In the genomic region with DNA sequence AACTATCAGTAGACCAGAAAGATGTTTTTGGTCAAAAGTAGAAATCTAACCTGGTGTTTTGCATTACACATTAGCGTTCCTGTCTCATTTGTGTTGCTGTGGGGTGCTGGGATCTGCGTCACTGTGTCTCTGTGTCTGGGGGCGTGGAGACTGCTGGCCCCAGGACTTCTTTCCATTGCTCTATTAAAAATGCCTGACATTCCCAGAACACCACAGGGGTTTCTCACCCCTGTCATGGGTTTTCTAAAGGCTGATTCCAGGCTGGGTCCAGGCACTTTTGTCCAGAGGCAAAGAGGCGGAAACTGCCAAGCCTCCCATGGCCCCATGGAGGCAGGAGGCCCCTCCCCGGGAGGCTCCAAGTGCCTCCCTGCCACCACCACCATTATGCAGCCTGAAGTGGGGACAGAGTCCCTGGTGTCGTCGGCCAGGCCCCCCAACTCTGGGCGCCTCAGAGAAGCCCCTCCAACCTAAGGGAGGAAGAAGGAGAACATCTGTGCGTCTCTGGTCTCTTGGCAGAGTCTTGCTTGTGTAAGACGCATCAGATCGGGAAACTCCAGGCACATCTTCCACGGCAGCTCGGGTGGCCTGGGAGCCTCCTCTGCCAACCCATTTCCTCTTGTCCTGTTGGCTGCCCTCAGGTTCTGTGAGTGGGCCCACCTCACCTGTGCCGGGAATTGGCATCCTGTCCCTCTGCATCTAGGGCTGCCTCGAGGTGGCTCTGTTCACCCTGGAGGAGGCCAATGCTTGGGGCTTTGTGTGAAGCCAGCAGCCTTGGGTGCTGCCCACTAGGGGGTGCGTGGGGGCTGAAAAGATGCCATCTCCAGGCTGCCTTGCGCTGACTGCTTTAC, we compare ENCODE assay signal across 8 cellular contexts. TPM values are rescaled to one million over a fixed set of nuclear protein-coding genes. Genes with fewer than 3 reads are reported as not detected.
DNase-seq lines count a peak whose midpoint lies in the region; ATAC-seq and TF ChIP-seq lines count a peak whose summit lies in the region.

No MANE protein-coding gene starts in this region.

- CTCF ChIA-PET in Caco-2 (lab: Charles Lee): no interaction called here

- no peak overlapping the region for H2BK20ac ChIP-seq in H9 (ENCODE audit: low read depth, low read length, poor library complexity, severe bottlenecking)

- H4K20me1 ChIP-seq in H9 (ENCODE audit: control insufficient read depth, insufficient read depth, insufficient read length): no peaks in the 10 kb centered on the region

- no peak overlapping the region for H2BK5ac ChIP-seq in H9 (ENCODE audit: insufficient read length, low read length)

- H3K4me3 Mint-ChIP-seq in Caco-2 (ENCODE audit: unreplicated experiment): no peak overlapping the region
- no peak overlapping the region for H3K4me3 Mint-ChIP-seq in H9
- H3K4me3 Mint-ChIP-seq in stimulated activated memory B cell treated with anti-CD40 and anti-IgM and Interleukin-4, amounts not matched to agents 10 μg/mL and 1 μg/mL and 100 μg/mL, for 72 hours: no peak overlapping the region

- POLR2A ChIA-PET in Caco-2 (lab: Charles Lee): no interaction called here

- no peaks in the 10 kb centered on the region for H3K79me2 ChIP-seq in H9 (ENCODE audit: insufficient read depth, low read length)

- H3K4ac ChIP-seq in H9 (ENCODE audit: low read depth, low read length): no peak overlapping the region

- ATAC-seq in stimulated activated memory B cell treated with anti-CD40 and anti-IgM and Interleukin-4, amounts not matched to agents 10 μg/mL and 1 μg/mL and 100 μg/mL, for 72 hours: peak; percentile 29
- no peak for ATAC-seq in GM21367 (IDR thresholded peaks at IDR 0.05; ENCODE audit: unreplicated experiment)
- no peak for ATAC-seq in GM21526 (IDR thresholded peaks at IDR 0.05; ENCODE audit: low FRiP score, unreplicated experiment)

- no peak overlapping the region for H2AK5ac ChIP-seq in H9 (ENCODE audit: insufficient read length, low read length)

- TF ChIP-seq CTCF in Caco-2 (IDR thresholded peaks at IDR 0.05; ENCODE audit: insufficient read depth in 1 of 2, low read depth in 1 of 2, low read length in 1 of 2, severe bottlenecking in 1 of 2, unreplicated experiment in 1 of 2): peak; percentile 65 to 76
- TF ChIP-seq CTCF in H9 (conservative IDR thresholded peaks at IDR 0.05): peak; percentile 52; the same call in 2 of the 3 replicates
- TF ChIP-seq CTCF in fibroblast of the aortic adventitia (IDR thresholded peaks at IDR 0.05; ENCODE audit: insufficient read depth, low read length): peak; percentile 29

- H3K36me3 Mint-ChIP-seq in Caco-2 (ENCODE audit: insufficient read depth, unreplicated experiment): no peaks in the 10 kb centered on the region
- peaks cover 0 to 4% (median 3%) of the 10 kb centered on the region in 3 experiments; a peak in 2 of 7 replicates for H3K36me3 Mint-ChIP-seq in H9 (ENCODE audit: insufficient read depth in 1 of 3, low read depth in 3 of 3)
- H3K36me3 Mint-ChIP-seq in stimulated activated memory B cell treated with anti-CD40 and anti-IgM and Interleukin-4, amounts not matched to agents 10 μg/mL and 1 μg/mL and 100 μg/mL, for 72 hours: no peaks in the 10 kb centered on the region

- H3K27me3 ChIP-seq in Caco-2 (replicated peaks; ENCODE audit: control insufficient read depth, insufficient read depth, low read length) (no peaks in the 10 kb centered on the region), H9 (ENCODE audit: insufficient read depth, low read length) (no peaks in the 10 kb centered on the region)

- no peak overlapping the region for H3K4me2 ChIP-seq in H9 (ENCODE audit: insufficient read depth, insufficient read length, low read length)

- no peak overlapping the region for H3K14ac ChIP-seq in H9 (ENCODE audit: insufficient read depth, low read length)

- H2BK120ac ChIP-seq in H9 (ENCODE audit: low read depth, low read length, poor library complexity, severe bottlenecking): no peak overlapping the region

- H3K56ac ChIP-seq in H9 (ENCODE audit: insufficient read length, low read depth, low read length): no peak overlapping the region

- no CpG with 5 or more reads among the region's 17 CpGs for WGBS in H9 (ENCODE audit: extremely low coverage, insufficient read length, low lambda C conversion rate)

- peaks cover 57% of the 10 kb centered on the region for H3K4me1 Mint-ChIP-seq in Caco-2 (ENCODE audit: low read depth, unreplicated experiment)
- peaks cover 49 to 58% of the 10 kb centered on the region in 2 experiments for H3K4me1 Mint-ChIP-seq in H9
- H3K4me1 Mint-ChIP-seq in stimulated activated memory B cell treated with anti-CD40 and anti-IgM and Interleukin-4, amounts not matched to agents 10 μg/mL and 1 μg/mL and 100 μg/mL, for 72 hours: no peaks in the 10 kb centered on the region

- H2BK12ac ChIP-seq in H9 (ENCODE audit: insufficient read length, low read depth, low read length): no peak overlapping the region

- H3K36me3 ChIP-seq in Caco-2 (ENCODE audit: control insufficient read depth, insufficient read depth, low read length): no peaks in the 10 kb centered on the region

- no peak overlapping the region for H3K27ac ChIP-seq in H9 (ENCODE audit: insufficient read length, low read depth, low read length)

- H3K27me3 Mint-ChIP-seq in Caco-2 (ENCODE audit: insufficient read depth, unreplicated experiment) (no peaks in the 10 kb centered on the region), H9 (ENCODE audit: low read depth) (no peaks in the 10 kb centered on the region; the same call in none of the 2 replicates)
- peaks cover 69% of the 10 kb centered on the region for H3K27me3 Mint-ChIP-seq in stimulated activated memory B cell treated with anti-CD40 and anti-IgM and Interleukin-4, amounts not matched to agents 10 μg/mL and 1 μg/mL and 100 μg/mL, for 72 hours

- H2BK15ac ChIP-seq in H9 (ENCODE audit: low read depth, low read length): no peak overlapping the region

- H4K8ac ChIP-seq in H9 (replicated peaks; ENCODE audit: insufficient read length, low read depth, low read length): no peak overlapping the region

- H3K27ac Mint-ChIP-seq in Caco-2 (ENCODE audit: unreplicated experiment) (peak overlapping the region; percentile 23), H9 (no peak overlapping the region)
- H3K27ac Mint-ChIP-seq in stimulated activated memory B cell treated with anti-CD40 and anti-IgM and Interleukin-4, amounts not matched to agents 10 μg/mL and 1 μg/mL and 100 μg/mL, for 72 hours: no peak overlapping the region

- no peak overlapping the region for H3K9ac ChIP-seq in H9 (ENCODE audit: extremely low read depth, insufficient read length, low read length)

- peak; percentile 69 to 79 for DNase-seq in Caco-2
- DNase-seq in H9: no peak
- DNase-seq in RPMI8226: peak; percentile 93
- DNase-seq in fibroblast of the aortic adventitia (ENCODE audit: low read depth): no peak
- no peak for DNase-seq in NCI-H1417 treated with DMSO at 0.1 percent for 48 hours (lab: John Stamatoyannopoulos, UW)

- no peak overlapping the region for H3K18ac ChIP-seq in H9 (ENCODE audit: insufficient read length, low read depth, low read length)

- no peaks in the 10 kb centered on the region for H3K9me3 ChIP-seq in Caco-2
- no peaks in the 10 kb centered on the region for H3K9me3 ChIP-seq in H9 (ENCODE audit: control insufficient read depth, low read depth, low read length)

- H3K9me3 Mint-ChIP-seq in Caco-2 (ENCODE audit: unreplicated experiment) (no peaks in the 10 kb centered on the region), H9 (peaks cover 0 to 3% of the 10 kb centered on the region in 2 experiments; a peak in 2 of 5 replicates)
- H3K9me3 Mint-ChIP-seq in stimulated activated memory B cell treated with anti-CD40 and anti-IgM and Interleukin-4, amounts not matched to agents 10 μg/mL and 1 μg/mL and 100 μg/mL, for 72 hours: peaks cover 4% of the 10 kb centered on the region

- peaks cover 28% of the 10 kb centered on the region for H3K4me1 ChIP-seq in Caco-2
- peaks cover 9% of the 10 kb centered on the region; the same call in 1 of the 2 replicates for H3K4me1 ChIP-seq in H9 (ENCODE audit: insufficient read depth, low read length)

- no peak overlapping the region for H2AFZ ChIP-seq in H9 (ENCODE audit: low read length)

- no TSS peak for BruUV-seq in Caco-2 (replicated peaks; lab: Mats Ljungman, UMichigan)

- no peak overlapping the region for H4K91ac ChIP-seq in H9 (ENCODE audit: insufficient read length, low read depth, low read length)

- intact Hi-C loops in Caco-2 (cut with micrococcal nuclease; ENCODE audit: unreplicated experiment): no loop called here

- no peak overlapping the region for H3T11ph ChIP-seq in H9 (ENCODE audit: low read length)

- H3K23ac ChIP-seq in H9 (ENCODE audit: insufficient read length, low read depth, low read length): no peak overlapping the region

- H4K5ac ChIP-seq in H9 (ENCODE audit: insufficient read length, low read depth, low read length): no peak overlapping the region

- H3K79me1 ChIP-seq in H9 (ENCODE audit: insufficient read depth, low read depth, low read length, poor library complexity, severe bottlenecking): no peaks in the 10 kb centered on the region

- H3K4me3 ChIP-seq in Caco-2 (ENCODE audit: low read depth, low read length): no peak overlapping the region
- H3K4me3 ChIP-seq in fibroblast of the aortic adventitia (ENCODE audit: low read depth, low read length): no peak overlapping the region

- H3K23me2 ChIP-seq in H9 (ENCODE audit: insufficient read length, low read depth, low read length, poor library complexity, severe bottlenecking): peaks cover 6% of the 10 kb centered on the region

RNA-seq across cellular contexts. Expression of a gene that starts 13.8 kb away (rescaled TPM):
- total RNA-seq in Caco-2 (2022) (15.0 TPM in 2 replicates), H9 (2021) (41.9 and 44.3 TPM in 2 replicates), fibroblast of the aortic adventitia (ENCODE audit: low replicate concordance) (not detected in 2 replicates)

Comparison
In these comparisons a context has a peak if more than half of its experiments do, and no peak if none do; other contexts are left out.
1. DNase-seq: peak in Caco-2 (2 of 2) and RPMI8226 (single experiment); none in H9 (single experiment), fibroblast of the aortic adventitia (single experiment) and NCI-H1417 treated with DMSO at 0.1 percent for 48 hours (single experiment).
2. RNA of a gene that starts 13.8 kb away (total RNA-seq): 41.9 to 44.3 TPM in H9 and 15.0 TPM in Caco-2; not detected in fibroblast of the aortic adventitia; every median in the first group is over 10 times any median in the second.
3. Peak in every context shown above with its lines, with median percentiles within 50 percentile points of each other: CTCF ChIP-seq.